17 cellular contexts compared by ENCODE assay signal in the genomic region with DNA sequence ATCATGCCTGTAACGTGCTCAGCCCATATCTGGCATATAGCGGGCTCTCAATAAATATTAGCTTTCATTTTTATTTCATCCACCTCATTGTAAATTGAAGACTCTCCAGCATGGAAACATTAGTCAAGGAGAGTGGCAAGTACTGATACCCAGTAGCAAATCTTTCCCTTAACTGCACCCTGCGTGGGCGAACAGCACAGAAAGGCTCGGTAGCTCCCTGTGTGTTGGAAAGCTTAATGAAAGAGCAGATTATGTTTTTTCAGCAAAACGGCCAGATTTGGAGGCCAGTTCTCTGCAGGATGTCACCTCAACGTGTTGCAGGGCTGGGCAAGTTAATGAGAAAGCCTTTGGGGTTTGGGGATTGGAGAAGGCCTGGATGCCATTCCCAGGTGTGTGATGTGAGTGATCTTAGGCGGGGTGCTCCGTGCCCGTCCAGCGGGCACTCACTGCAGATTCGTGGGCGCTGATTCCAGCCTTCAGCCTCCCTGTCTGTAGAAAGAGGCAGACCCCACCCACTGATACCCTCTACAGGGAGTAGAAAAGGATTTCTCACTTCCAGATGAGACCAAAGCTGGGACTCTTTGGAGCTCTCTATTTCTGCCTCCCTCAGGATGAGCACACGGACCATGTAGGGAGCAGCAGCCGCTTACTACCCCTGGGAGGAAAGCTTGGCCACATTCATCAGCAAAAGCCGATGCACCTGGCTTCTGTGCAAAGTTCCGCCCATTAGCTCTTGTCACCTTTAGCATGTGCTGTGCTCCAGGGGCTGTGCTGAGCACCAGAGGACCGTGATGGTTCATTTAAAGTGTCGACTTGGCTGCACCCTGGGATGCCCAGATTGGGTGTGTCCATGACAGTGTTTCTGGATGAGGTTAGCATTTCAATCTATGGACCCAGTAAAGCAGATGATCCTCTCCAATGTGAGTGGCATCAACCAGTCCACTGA.
"Had no signal": no experiment of that assay in that cellular context is flagged by ENCODE, and none has a peak within 500 bp of the region (broad histone marks: within the 10 kb centered on the region; RNA-seq: fewer than 3 reads in every experiment).

No MANE protein-coding gene starts in this region.

- H3K36me3 ChIP-seq: brain microvascular endothelial cell, esophagus squamous epithelium, right atrium auricular region, upper lobe of left lung had no signal

- H3K4me1 Mint-ChIP-seq: activated CD4-positive, alpha-beta T cell treated with anti-CD3 and anti-CD28 coated beads for 36 hours; activated CD8-positive, alpha-beta memory T cell treated with anti-CD3 and anti-CD28 coated beads, Interleukin-2, amount 10 ng/mL, durations not matched to agents 7 days and 5 days; activated naive CD8-positive, alpha-beta T cell treated with anti-CD3 and anti-CD28 coated beads, Interleukin-2, amount 50 U/mL, for 24 hours; central memory CD8-positive, alpha-beta T cell had no signal

- H3K4me2 ChIP-seq: hepatocyte had no signal

- ATAC-seq: activated CD4-positive, alpha-beta T cell treated with anti-CD3 and anti-CD28 coated beads for 36 hours; activated CD8-positive, alpha-beta memory T cell treated with anti-CD3 and anti-CD28 coated beads, Interleukin-2, amount 10 ng/mL, durations not matched to agents 7 days and 5 days; activated naive CD8-positive, alpha-beta T cell treated with anti-CD3 and anti-CD28 coated beads, Interleukin-2, amount 50 U/mL, for 24 hours; stimulated activated naive CD8-positive, alpha-beta T cell treated with anti-CD3 and anti-CD28 coated beads, Interleukin-15, Interleukin-2, amounts not matched to agents 100 U/mL and 50 U/mL, for 24 hours; WTC11 had no signal

- H3K27ac Mint-ChIP-seq: activated CD4-positive, alpha-beta memory T cell treated with anti-CD3 and anti-CD28 coated beads for 36 hours; activated CD4-positive, alpha-beta T cell treated with anti-CD3 and anti-CD28 coated beads for 36 hours; activated CD8-positive, alpha-beta memory T cell treated with anti-CD3 and anti-CD28 coated beads, Interleukin-2, amount 10 ng/mL, durations not matched to agents 7 days and 5 days; activated naive CD8-positive, alpha-beta T cell treated with anti-CD3 and anti-CD28 coated beads, Interleukin-2, amount 50 U/mL, for 24 hours; activated T-helper 2 cell treated with anti-CD3 and anti-CD28 coated beads, Interferon-gamma antibody, Interleukin-2, Interleukin-4, amounts not matched to agents 10 μg/mL and 5 μg/mL and 100 μg/mL, durations not matched to agents 14 hours and 24 hours and 36 hours; T-helper 2 cell treated with Interferon-gamma antibody and Interleukin-4, amounts not matched to agents 5 μg/mL and 100 μg/mL, for 36 hours; WTC11 had no signal

- H3K79me2 ChIP-seq: hepatocyte had no signal

- H3K36me3 Mint-ChIP-seq: activated CD4-positive, alpha-beta memory T cell treated with anti-CD3 and anti-CD28 coated beads for 36 hours; activated CD8-positive, alpha-beta memory T cell treated with anti-CD3 and anti-CD28 coated beads, Interleukin-2, amount 10 ng/mL, durations not matched to agents 7 days and 5 days had no signal

- H3K4me3 Mint-ChIP-seq: activated CD4-positive, alpha-beta memory T cell treated with anti-CD3 and anti-CD28 coated beads for 36 hours; activated CD4-positive, alpha-beta T cell treated with anti-CD3 and anti-CD28 coated beads for 36 hours; activated CD8-positive, alpha-beta memory T cell treated with anti-CD3 and anti-CD28 coated beads, Interleukin-2, amount 10 ng/mL, durations not matched to agents 7 days and 5 days; activated naive CD8-positive, alpha-beta T cell treated with anti-CD3 and anti-CD28 coated beads, Interleukin-2, amount 50 U/mL, for 24 hours; central memory CD8-positive, alpha-beta T cell; T-helper 2 cell treated with Interferon-gamma antibody and Interleukin-4, amounts not matched to agents 5 μg/mL and 100 μg/mL, for 36 hours; WTC11 had no signal

- H3K9me3 Mint-ChIP-seq: activated CD4-positive, alpha-beta memory T cell treated with anti-CD3 and anti-CD28 coated beads for 36 hours; activated naive CD8-positive, alpha-beta T cell treated with anti-CD3 and anti-CD28 coated beads, Interleukin-2, amount 50 U/mL, for 24 hours; activated T-helper 2 cell treated with anti-CD3 and anti-CD28 coated beads, Interferon-gamma antibody, Interleukin-2, Interleukin-4, amounts not matched to agents 10 μg/mL and 5 μg/mL and 100 μg/mL, durations not matched to agents 14 hours and 24 hours and 36 hours; central memory CD8-positive, alpha-beta T cell; T-helper 2 cell treated with Interferon-gamma antibody and Interleukin-4, amounts not matched to agents 5 μg/mL and 100 μg/mL, for 36 hours had no signal

- H3K27me3 ChIP-seq: brain microvascular endothelial cell, esophagus squamous epithelium, hepatocyte, right atrium auricular region, upper lobe of left lung had no signal

- H3K27ac ChIP-seq: brain microvascular endothelial cell, esophagus squamous epithelium, hepatocyte, right atrium auricular region, upper lobe of left lung had no signal

- H3K4me3 ChIP-seq: esophagus squamous epithelium, hepatocyte, right atrium auricular region, upper lobe of left lung had no signal

- H3K27me3 Mint-ChIP-seq: activated CD4-positive, alpha-beta memory T cell treated with anti-CD3 and anti-CD28 coated beads for 36 hours had no signal

- H3K9me3 ChIP-seq: esophagus squamous epithelium, right atrium auricular region, upper lobe of left lung had no signal

- H2AFZ ChIP-seq: hepatocyte had no signal

- DNase-seq: activated CD4-positive, alpha-beta memory T cell treated with anti-CD3 and anti-CD28 coated beads for 36 hours; activated CD4-positive, alpha-beta T cell treated with anti-CD3 and anti-CD28 coated beads for 36 hours; activated CD8-positive, alpha-beta memory T cell treated with anti-CD3 and anti-CD28 coated beads, Interleukin-2, amount 10 ng/mL, durations not matched to agents 7 days and 5 days; activated naive CD4-positive, alpha-beta T cell treated with Interleukin-2 at 50 U/mL for 16 hours; activated naive CD8-positive, alpha-beta T cell treated with anti-CD3 and anti-CD28 coated beads, Interleukin-2, amount 50 U/mL, for 24 hours; brain microvascular endothelial cell; effector CD4-positive, alpha-beta T cell; esophagus squamous epithelium; occipital lobe; stimulated activated naive CD8-positive, alpha-beta T cell treated with anti-CD3 and anti-CD28 coated beads, Interleukin-15, Interleukin-2, amounts not matched to agents 100 U/mL and 50 U/mL, for 24 hours had no signal

- H3K4me1 ChIP-seq: esophagus squamous epithelium, right atrium auricular region had no signal
